10 cellular contexts compared by ENCODE assay signal in the genomic region with DNA sequence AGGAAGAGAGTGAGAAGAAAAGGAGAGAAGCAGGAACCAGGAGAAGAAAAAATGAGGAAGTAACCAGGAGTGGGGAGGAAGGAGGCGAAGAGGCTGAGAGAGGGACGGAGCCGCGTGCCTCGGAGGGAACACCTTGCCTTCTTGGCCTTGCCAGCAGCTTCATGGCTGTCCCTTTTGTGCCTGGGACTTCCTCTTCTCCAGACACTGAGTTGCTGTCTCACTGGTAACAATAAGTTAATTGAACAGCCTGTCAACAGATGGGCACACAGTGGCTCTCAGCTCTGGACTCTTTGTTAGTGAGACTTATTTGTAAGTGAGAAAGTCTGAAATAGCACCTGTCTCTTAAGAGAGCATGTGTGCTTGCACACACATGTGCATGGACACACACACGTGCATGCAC.
DNase-seq lines count a peak whose midpoint lies in the region; ATAC-seq and TF ChIP-seq lines count a peak whose summit lies in the region.
"Had no signal": no experiment of that assay in that cellular context is flagged by ENCODE, and none has a peak within 500 bp of the region (broad histone marks: within the 10 kb centered on the region; RNA-seq: fewer than 3 reads in every experiment).

No MANE protein-coding gene starts in this region.

- H3K27me3 ChIP-seq in prostate gland (replicated peaks; ENCODE audit: insufficient read depth) = no peaks in the 10 kb centered on the region

- H3K27me3 Mint-ChIP-seq in activated T-cell treated with anti-CD3 and anti-CD28 coated beads, Interleukin-2, amount 50 U/mL, for 4 hours (ENCODE audit: low read depth) = no peaks in the 10 kb centered on the region

- no peaks in the 10 kb centered on the region for H3K9me3 ChIP-seq in prostate gland

- H3K4me1 ChIP-seq in prostate gland (replicated peaks) = no peaks in the 10 kb centered on the region

- no peaks in the 10 kb centered on the region for H3K36me3 Mint-ChIP-seq in activated T-cell treated with anti-CD3 and anti-CD28 coated beads, Interleukin-2, amount 50 U/mL, for 4 hours (ENCODE audit: insufficient read depth)
- H3K36me3 Mint-ChIP-seq: mesothelial cell of epicardium had no signal

- intact Hi-C loops in prostate gland (cut with DNase I) = no loop called here

- ATAC-seq in GM18907 (IDR thresholded peaks at IDR 0.05; ENCODE audit: unreplicated experiment) (peak; percentile 38), HG03280 (IDR thresholded peaks at IDR 0.05; ENCODE audit: unreplicated experiment) (no peak), HG03457 (IDR thresholded peaks at IDR 0.05; ENCODE audit: unreplicated experiment) (no peak)
- peak; percentile 10 to 24 for ATAC-seq in activated T-cell treated with anti-CD3 and anti-CD28 coated beads, Interleukin-2, amount 50 U/mL, for 4 hours

- peak overlapping the region; percentile 69 for H3K4me3 Mint-ChIP-seq in activated T-cell treated with anti-CD3 and anti-CD28 coated beads, Interleukin-2, amount 50 U/mL, for 4 hours
- H3K4me3 Mint-ChIP-seq: mesothelial cell of epicardium had no signal

- no peak for TF ChIP-seq POLR2A in NB4 (IDR thresholded peaks at IDR 0.05; ENCODE audit: extremely low read depth, insufficient read length)
- no peak for TF ChIP-seq POLR2A in prostate gland (IDR thresholded peaks at IDR 0.05)

- no peak overlapping the region for H3K27ac ChIP-seq in prostate gland

- TF ChIP-seq CTCF in NB4 (IDR thresholded peaks at IDR 0.05; ENCODE audit: low read depth, low read length) (no peak), prostate gland (IDR thresholded peaks at IDR 0.05) (no peak)

- no peaks in the 10 kb centered on the region for H3K9me3 Mint-ChIP-seq in activated T-cell treated with anti-CD3 and anti-CD28 coated beads, Interleukin-2, amount 50 U/mL, for 4 hours
- H3K9me3 Mint-ChIP-seq: mesothelial cell of epicardium had no signal

- DNase-seq in NB4 (ENCODE audit: low read depth) (peak; percentile 46), prostate gland (ENCODE audit: low spot score) (peak; percentile 48), NCI-H510A treated with DMSO at 0.1 percent for 48 hours (lab: John Stamatoyannopoulos, UW) (no peak)
- DNase-seq in activated T-cell treated with anti-CD3 and anti-CD28 coated beads, Interleukin-2, amount 50 U/mL, for 4 hours = no peak
- DNase-seq: activated CD4-positive, CD25-positive, alpha-beta regulatory T cell; DMS53 had no signal

- WGBS in prostate gland = 73% methylated on average over 6 of the region's 6 CpGs

- H3K4me1 Mint-ChIP-seq in activated T-cell treated with anti-CD3 and anti-CD28 coated beads, Interleukin-2, amount 50 U/mL, for 4 hours (ENCODE audit: low read depth) = peaks cover 41% of the 10 kb centered on the region
- H3K4me1 Mint-ChIP-seq: mesothelial cell of epicardium had no signal

- no peak overlapping the region for H3K4me3 ChIP-seq in NB4 (ENCODE audit: low read depth, low read length)
- no peak overlapping the region for H3K4me3 ChIP-seq in prostate gland

- H3K36me3 ChIP-seq in prostate gland = no peaks in the 10 kb centered on the region

Comparison
In these comparisons a context has a peak if more than half of its experiments do, and no peak if none do; other contexts are left out.
1. ATAC-seq: peak in GM18907 (single experiment) and activated T-cell treated with anti-CD3 and anti-CD28 coated beads, Interleukin-2, amount 50 U/mL, for 4 hours (2 of 2); none in HG03280 (single experiment) and HG03457 (single experiment).
2. DNase-seq: peak in NB4 (single experiment) and prostate gland (single experiment); none in activated T-cell treated with anti-CD3 and anti-CD28 coated beads, Interleukin-2, amount 50 U/mL, for 4 hours (single experiment) and NCI-H510A treated with DMSO at 0.1 percent for 48 hours (single experiment).